Comparison of ENCODE assay signal across 14 cellular contexts in the genomic region with DNA sequence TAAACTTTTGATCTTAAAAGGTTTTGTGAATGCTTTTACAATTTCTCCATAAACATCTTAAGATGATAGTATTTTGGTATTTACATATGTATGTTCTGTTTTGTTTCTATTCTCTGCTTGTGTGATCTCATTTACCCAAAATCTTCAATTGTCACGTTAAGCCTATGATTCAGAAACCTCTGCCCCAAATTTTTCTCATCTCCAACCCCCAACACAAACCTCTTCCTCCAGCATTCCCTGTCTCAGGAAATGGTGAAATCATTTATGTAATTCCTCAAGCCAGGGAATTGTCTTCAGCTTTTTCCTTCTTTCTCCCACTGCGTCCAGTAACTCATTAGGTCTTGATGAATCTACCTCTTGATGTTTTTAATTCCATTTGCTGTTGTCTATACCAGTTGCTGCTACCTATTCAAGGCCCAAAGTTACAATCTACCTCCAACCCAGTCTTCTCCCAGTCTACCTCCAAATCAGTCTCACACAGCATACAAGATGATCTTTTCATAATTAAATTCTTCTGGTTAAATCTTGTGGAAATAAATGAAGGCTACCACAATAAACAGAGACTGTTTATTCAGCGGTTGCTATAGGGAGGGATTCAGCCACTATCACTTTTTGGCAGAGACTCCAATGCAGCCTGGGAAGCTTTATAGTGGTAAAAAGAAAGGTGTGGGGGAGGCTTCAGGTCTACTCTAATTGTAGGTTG. TPM values are rescaled to one million over a fixed set of nuclear protein-coding genes. Genes with fewer than 3 reads are reported as not detected.
DNase-seq lines count a peak whose midpoint lies in the region; TF ChIP-seq lines count a peak whose summit lies in the region.
"Had no signal": no experiment of that assay in that cellular context is flagged by ENCODE, and none has a peak within 500 bp of the region (broad histone marks: within the 10 kb centered on the region; RNA-seq: fewer than 3 reads in every experiment).

No MANE protein-coding gene starts in this region.

- no peak for TF ChIP-seq CTCF in cardiac fibroblast (IDR thresholded peaks at IDR 0.05; ENCODE audit: low read depth, low read length)

- in situ Hi-C loops in G401 (cut with HindIII; ENCODE audit: low sequenced_read_pairs) = no loop called here

- DNase-seq in M059J (ENCODE audit: low read depth) (peak; percentile 87), cardiac fibroblast (ENCODE audit: low read depth in 2 of 2) (peak; percentile 75 to 89), lung microvascular endothelial cell (ENCODE audit: low read depth in 2 of 2) (peak; percentile 46 to 69), iPS-NIHi7 (ENCODE audit: extremely low spot score) (no peak), G401 (ENCODE audit: low spot score) (no peak), hippocampal formation (lab: John Stamatoyannopoulos, UW) (no peak)
- no peak for DNase-seq in activated naive CD4-positive, alpha-beta T cell treated with Interleukin-2 at 50 U/mL for 16 hours
- DNase-seq: activated CD8-positive, alpha-beta T cell treated with anti-CD3 and anti-CD28 coated beads, Interleukin-2, amount 10 ng/mL, durations not matched to agents 7 days and 5 days; activated effector memory CD4-positive, alpha-beta T cell treated with anti-CD3 and anti-CD28 coated beads, Interleukin-2, amount 50 U/mL, for 16 hours; DMS153; foreskin melanocyte; NCI-H1105 treated with DMSO at 0.1 percent for 48 hours; NCI-H510A treated with DMSO at 0.1 percent for 48 hours had no signal

- peaks cover 23% of the 10 kb centered on the region for H3K4me1 ChIP-seq in ACC112 (ENCODE audit: control insufficient read depth, insufficient read depth, low read length, unreplicated experiment)

- no peaks in the 10 kb centered on the region for H3K27me3 ChIP-seq in ACC112 (ENCODE audit: insufficient read depth, low read length)

- no peaks in the 10 kb centered on the region for H3K79me2 ChIP-seq in ACC112 (ENCODE audit: control insufficient read depth, insufficient read depth, low read length, unreplicated experiment)

- peak overlapping the region; percentile 93 for H3K27ac ChIP-seq in ACC112 (ENCODE audit: low read depth, low read length)

- no peaks in the 10 kb centered on the region for H3K36me3 ChIP-seq in ACC112 (ENCODE audit: insufficient read depth, low read length)

- H3K4me3 ChIP-seq in ACC112 (ENCODE audit: low read depth, low read length) = peak overlapping the region; percentile 33
- no peak overlapping the region for H3K4me3 ChIP-seq in cardiac fibroblast (replicated peaks in 1 of 2; ENCODE audit: low read depth in 2 of 2, low read length in 2 of 2)

- H2AFZ ChIP-seq in ACC112 (ENCODE audit: low read length, unreplicated experiment) = peak overlapping the region; percentile 55

RNA-seq across cellular contexts. Expression of a gene that starts 5.8 kb away (rescaled TPM):
- total RNA-seq in M059J (2014; rRNA removed; shearing (Covaris generic)) = 1.6 and 3.2 TPM in 2 replicates
- 0.40 and 0.44 TPM in 2 replicates for total RNA-seq in lung microvascular endothelial cell
- total RNA-seq in G401 (2014; rRNA removed; shearing (Covaris generic)) = 1.4 and 3.3 TPM in 2 replicates

RNA-seq across cellular contexts. Expression of a gene that starts 39.2 kb away (rescaled TPM):
- total RNA-seq in M059J (2014; rRNA removed; shearing (Covaris generic)) = 3.8 and 6.2 TPM in 2 replicates
- total RNA-seq in lung microvascular endothelial cell = under 0.01 and 2.0 TPM in 2 replicates
- total RNA-seq in G401 (2014; rRNA removed; shearing (Covaris generic)) = 0.10 and 0.80 TPM in 2 replicates
- total RNA-seq: activated CD8-positive, alpha-beta T cell treated with anti-CD3 and anti-CD28 coated beads, Interleukin-2, amount 10 ng/mL, durations not matched to agents 7 days and 5 days had no signal

Comparison
In these comparisons a context has a peak if more than half of its experiments do, and no peak if none do; other contexts are left out.
1. DNase-seq: peak in M059J (single experiment), cardiac fibroblast (2 of 2) and lung microvascular endothelial cell (2 of 2); none in activated naive CD4-positive, alpha-beta T cell treated with Interleukin-2 at 50 U/mL for 16 hours (single experiment), iPS-NIHi7 (single experiment), G401 (single experiment) and hippocampal formation (0 of 2).